ENCODE assay signal across 1 cellular context in the genomic region with DNA sequence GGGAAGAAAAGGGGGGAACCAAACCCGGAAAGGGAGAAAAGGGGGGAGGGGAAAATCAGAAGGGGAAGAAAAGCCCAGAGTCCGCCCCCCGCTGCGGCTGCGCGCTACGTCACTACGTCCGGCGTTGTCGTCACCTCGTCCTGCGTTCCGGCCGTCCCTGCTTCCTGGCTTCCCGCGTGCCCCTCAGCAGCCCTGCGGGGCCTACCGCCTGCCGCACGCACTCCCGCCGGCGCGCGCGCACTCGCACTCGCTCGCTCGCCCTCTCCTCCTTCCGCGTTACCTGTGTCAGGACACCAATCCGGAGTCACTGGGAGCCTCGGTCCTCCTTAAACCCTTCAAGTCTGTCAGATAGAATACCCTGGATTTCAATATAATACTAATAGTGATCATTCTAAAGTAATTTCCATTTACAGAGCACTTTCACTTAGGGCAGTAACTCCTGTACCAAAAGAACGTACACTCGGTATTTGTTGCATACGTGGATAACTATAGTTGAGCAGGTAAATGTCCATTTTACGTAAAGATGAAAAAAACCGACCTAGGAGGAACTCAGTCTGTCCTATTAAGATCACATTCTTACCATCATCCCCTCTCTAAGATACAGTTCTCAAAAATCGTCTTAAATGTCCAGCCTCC.
TF ChIP-seq lines count a peak whose summit lies in the region.

A gene (minus strand): TSS at position 113 of the 636 bp plus-strand sequence. CDS start 120,615 bp downstream, outside the sequence.

TF ChIP-seq in HepG2, 621 proteins besides CTCF, POLR2A, EP300 and RAD21 (continued from another document and continues in another):
- TF ChIP-seq, protein P1, sequence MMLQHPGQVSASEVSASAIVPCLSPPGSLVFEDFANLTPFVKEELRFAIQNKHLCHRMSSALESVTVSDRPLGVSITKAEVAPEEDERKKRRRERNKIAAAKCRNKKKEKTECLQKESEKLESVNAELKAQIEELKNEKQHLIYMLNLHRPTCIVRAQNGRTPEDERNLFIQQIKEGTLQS (CRISPR knock-in tag; IDR thresholded peaks at IDR 0.05) = peak; percentile 46; the same call in 1 of the 2 replicates
- TF ChIP-seq, protein P2, sequence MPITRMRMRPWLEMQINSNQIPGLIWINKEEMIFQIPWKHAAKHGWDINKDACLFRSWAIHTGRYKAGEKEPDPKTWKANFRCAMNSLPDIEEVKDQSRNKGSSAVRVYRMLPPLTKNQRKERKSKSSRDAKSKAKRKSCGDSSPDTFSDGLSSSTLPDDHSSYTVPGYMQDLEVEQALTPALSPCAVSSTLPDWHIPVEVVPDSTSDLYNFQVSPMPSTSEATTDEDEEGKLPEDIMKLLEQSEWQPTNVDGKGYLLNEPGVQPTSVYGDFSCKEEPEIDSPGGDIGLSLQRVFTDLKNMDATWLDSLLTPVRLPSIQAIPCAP (CRISPR knock-in tag; IDR thresholded peaks at IDR 0.05; ENCODE audit: low read depth) = no peak
- TF ChIP-seq ZNF225 (CRISPR knock-in tag; IDR thresholded peaks at IDR 0.05) (0 out of 2 replicates have a peak, but pooled peaks have one; percentile 56), ZNF383 (CRISPR knock-in tag; IDR thresholded peaks at IDR 0.05; ENCODE audit: borderline replicate concordance) (no peak), ZMYM3 (CRISPR knock-in tag; IDR thresholded peaks at IDR 0.05) (peak; percentile 22; the same call in 1 of the 2 replicates), ZNF678 (CRISPR knock-in tag; IDR thresholded peaks at IDR 0.05) (no peak), TAF15 (IDR thresholded peaks at IDR 0.05; ENCODE audit: low read depth, low read length, poor library complexity, severe bottlenecking) (no peak), KDM2A (CRISPR knock-in tag; IDR thresholded peaks at IDR 0.05; ENCODE audit: borderline replicate concordance, low read depth) (peak; percentile 90), MIER2 (CRISPR knock-in tag; IDR thresholded peaks at IDR 0.05) (no peak; the same call in 1 of the 2 replicates), ZFYVE20 (CRISPR knock-in tag; IDR thresholded peaks at IDR 0.05; ENCODE audit: borderline replicate concordance, low read depth) (peak; percentile 52; the same call in 1 of the 2 replicates), EHMT2 (IDR thresholded peaks at IDR 0.05; ENCODE audit: borderline replicate concordance, low read depth, low read length) (no peak), RFX3 (CRISPR knock-in tag; IDR thresholded peaks at IDR 0.05) (no peak), ZNF83 (CRISPR knock-in tag; IDR thresholded peaks at IDR 0.05; ENCODE audit: borderline replicate concordance) (peak; percentile 86; the same call in 1 of the 2 replicates), TAF1 (CRISPR knock-in tag; IDR thresholded peaks at IDR 0.05) (peak; percentile 78; the same call in 1 of the 2 replicates)
- TF ChIP-seq, protein P3, sequence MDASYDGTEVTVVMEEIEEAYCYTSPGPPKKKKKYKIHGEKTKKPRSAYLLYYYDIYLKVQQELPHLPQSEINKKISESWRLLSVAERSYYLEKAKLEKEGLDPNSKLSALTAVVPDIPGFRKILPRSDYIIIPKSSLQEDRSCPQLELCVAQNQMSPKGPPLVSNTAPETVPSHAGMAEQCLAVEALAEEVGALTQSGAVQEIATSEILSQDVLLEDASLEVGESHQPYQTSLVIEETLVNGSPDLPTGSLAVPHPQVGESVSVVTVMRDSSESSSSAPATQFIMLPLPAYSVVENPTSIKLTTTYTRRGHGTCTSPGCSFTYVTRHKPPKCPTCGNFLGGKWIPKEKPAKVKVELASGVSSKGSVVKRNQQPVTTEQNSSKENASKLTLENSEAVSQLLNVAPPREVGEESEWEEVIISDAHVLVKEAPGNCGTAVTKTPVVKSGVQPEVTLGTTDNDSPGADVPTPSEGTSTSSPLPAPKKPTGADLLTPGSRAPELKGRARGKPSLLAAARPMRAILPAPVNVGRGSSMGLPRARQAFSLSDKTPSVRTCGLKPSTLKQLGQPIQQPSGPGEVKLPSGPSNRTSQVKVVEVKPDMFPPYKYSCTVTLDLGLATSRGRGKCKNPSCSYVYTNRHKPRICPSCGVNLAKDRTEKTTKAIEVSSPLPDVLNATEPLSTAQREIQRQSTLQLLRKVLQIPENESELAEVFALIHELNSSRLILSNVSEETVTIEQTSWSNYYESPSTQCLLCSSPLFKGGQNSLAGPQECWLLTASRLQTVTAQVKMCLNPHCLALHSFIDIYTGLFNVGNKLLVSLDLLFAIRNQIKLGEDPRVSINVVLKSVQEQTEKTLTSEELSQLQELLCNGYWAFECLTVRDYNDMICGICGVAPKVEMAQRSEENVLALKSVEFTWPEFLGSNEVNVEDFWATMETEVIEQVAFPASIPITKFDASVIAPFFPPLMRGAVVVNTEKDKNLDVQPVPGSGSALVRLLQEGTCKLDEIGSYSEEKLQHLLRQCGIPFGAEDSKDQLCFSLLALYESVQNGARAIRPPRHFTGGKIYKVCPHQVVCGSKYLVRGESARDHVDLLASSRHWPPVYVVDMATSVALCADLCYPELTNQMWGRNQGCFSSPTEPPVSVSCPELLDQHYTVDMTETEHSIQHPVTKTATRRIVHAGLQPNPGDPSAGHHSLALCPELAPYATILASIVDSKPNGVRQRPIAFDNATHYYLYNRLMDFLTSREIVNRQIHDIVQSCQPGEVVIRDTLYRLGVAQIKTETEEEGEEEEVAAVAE (CRISPR knock-in tag; IDR thresholded peaks at IDR 0.05; ENCODE audit: borderline replicate concordance) = no peak; the same call in 1 of the 2 replicates
- TF ChIP-seq, protein P4, sequence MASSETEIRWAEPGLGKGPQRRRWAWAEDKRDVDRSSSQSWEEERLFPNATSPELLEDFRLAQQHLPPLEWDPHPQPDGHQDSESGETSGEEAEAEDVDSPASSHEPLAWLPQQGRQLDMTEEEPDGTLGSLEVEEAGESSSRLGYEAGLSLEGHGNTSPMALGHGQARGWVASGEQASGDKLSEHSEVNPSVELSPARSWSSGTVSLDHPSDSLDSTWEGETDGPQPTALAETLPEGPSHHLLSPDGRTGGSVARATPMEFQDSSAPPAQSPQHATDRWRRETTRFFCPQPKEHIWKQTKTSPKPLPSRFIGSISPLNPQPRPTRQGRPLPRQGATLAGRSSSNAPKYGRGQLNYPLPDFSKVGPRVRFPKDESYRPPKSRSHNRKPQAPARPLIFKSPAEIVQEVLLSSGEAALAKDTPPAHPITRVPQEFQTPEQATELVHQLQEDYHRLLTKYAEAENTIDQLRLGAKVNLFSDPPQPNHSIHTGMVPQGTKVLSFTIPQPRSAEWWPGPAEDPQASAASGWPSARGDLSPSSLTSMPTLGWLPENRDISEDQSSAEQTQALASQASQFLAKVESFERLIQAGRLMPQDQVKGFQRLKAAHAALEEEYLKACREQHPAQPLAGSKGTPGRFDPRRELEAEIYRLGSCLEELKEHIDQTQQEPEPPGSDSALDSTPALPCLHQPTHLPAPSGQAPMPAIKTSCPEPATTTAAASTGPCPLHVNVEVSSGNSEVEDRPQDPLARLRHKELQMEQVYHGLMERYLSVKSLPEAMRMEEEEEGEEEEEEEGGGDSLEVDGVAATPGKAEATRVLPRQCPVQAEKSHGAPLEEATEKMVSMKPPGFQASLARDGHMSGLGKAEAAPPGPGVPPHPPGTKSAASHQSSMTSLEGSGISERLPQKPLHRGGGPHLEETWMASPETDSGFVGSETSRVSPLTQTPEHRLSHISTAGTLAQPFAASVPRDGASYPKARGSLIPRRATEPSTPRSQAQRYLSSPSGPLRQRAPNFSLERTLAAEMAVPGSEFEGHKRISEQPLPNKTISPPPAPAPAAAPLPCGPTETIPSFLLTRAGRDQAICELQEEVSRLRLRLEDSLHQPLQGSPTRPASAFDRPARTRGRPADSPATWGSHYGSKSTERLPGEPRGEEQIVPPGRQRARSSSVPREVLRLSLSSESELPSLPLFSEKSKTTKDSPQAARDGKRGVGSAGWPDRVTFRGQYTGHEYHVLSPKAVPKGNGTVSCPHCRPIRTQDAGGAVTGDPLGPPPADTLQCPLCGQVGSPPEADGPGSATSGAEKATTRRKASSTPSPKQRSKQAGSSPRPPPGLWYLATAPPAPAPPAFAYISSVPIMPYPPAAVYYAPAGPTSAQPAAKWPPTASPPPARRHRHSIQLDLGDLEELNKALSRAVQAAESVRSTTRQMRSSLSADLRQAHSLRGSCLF (CRISPR knock-in tag; IDR thresholded peaks at IDR 0.05; ENCODE audit: borderline replicate concordance) = no peak
- TF ChIP-seq, protein P5, sequence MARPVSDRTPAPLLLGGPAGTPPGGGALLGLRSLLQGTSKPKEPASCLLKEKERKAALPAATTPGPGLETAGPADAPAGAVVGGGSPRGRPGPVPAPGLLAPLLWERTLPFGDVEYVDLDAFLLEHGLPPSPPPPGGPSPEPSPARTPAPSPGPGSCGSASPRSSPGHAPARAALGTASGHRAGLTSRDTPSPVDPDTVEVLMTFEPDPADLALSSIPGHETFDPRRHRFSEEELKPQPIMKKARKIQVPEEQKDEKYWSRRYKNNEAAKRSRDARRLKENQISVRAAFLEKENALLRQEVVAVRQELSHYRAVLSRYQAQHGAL (CRISPR knock-in tag; IDR thresholded peaks at IDR 0.05; ENCODE audit: not compliant biosample characterization) = no peak
- TF ChIP-seq, protein P6, sequence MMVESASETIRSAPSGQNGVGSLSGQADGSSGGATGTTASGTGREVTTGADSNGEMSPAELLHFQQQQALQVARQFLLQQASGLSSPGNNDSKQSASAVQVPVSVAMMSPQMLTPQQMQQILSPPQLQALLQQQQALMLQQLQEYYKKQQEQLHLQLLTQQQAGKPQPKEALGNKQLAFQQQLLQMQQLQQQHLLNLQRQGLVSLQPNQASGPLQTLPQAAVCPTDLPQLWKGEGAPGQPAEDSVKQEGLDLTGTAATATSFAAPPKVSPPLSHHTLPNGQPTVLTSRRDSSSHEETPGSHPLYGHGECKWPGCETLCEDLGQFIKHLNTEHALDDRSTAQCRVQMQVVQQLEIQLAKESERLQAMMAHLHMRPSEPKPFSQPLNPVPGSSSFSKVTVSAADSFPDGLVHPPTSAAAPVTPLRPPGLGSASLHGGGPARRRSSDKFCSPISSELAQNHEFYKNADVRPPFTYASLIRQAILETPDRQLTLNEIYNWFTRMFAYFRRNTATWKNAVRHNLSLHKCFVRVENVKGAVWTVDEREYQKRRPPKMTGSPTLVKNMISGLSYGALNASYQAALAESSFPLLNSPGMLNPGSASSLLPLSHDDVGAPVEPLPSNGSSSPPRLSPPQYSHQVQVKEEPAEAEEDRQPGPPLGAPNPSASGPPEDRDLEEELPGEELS (CRISPR knock-in tag; IDR thresholded peaks at IDR 0.05) = peak; percentile 55; the same call in 1 of the 2 replicates
- TF ChIP-seq, protein P7, sequence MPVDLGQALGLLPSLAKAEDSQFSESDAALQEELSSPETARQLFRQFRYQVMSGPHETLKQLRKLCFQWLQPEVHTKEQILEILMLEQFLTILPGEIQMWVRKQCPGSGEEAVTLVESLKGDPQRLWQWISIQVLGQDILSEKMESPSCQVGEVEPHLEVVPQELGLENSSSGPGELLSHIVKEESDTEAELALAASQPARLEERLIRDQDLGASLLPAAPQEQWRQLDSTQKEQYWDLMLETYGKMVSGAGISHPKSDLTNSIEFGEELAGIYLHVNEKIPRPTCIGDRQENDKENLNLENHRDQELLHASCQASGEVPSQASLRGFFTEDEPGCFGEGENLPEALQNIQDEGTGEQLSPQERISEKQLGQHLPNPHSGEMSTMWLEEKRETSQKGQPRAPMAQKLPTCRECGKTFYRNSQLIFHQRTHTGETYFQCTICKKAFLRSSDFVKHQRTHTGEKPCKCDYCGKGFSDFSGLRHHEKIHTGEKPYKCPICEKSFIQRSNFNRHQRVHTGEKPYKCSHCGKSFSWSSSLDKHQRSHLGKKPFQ (CRISPR knock-in tag; IDR thresholded peaks at IDR 0.05; ENCODE audit: insufficient replicate concordance) = no peak
- TF ChIP-seq, protein P8, sequence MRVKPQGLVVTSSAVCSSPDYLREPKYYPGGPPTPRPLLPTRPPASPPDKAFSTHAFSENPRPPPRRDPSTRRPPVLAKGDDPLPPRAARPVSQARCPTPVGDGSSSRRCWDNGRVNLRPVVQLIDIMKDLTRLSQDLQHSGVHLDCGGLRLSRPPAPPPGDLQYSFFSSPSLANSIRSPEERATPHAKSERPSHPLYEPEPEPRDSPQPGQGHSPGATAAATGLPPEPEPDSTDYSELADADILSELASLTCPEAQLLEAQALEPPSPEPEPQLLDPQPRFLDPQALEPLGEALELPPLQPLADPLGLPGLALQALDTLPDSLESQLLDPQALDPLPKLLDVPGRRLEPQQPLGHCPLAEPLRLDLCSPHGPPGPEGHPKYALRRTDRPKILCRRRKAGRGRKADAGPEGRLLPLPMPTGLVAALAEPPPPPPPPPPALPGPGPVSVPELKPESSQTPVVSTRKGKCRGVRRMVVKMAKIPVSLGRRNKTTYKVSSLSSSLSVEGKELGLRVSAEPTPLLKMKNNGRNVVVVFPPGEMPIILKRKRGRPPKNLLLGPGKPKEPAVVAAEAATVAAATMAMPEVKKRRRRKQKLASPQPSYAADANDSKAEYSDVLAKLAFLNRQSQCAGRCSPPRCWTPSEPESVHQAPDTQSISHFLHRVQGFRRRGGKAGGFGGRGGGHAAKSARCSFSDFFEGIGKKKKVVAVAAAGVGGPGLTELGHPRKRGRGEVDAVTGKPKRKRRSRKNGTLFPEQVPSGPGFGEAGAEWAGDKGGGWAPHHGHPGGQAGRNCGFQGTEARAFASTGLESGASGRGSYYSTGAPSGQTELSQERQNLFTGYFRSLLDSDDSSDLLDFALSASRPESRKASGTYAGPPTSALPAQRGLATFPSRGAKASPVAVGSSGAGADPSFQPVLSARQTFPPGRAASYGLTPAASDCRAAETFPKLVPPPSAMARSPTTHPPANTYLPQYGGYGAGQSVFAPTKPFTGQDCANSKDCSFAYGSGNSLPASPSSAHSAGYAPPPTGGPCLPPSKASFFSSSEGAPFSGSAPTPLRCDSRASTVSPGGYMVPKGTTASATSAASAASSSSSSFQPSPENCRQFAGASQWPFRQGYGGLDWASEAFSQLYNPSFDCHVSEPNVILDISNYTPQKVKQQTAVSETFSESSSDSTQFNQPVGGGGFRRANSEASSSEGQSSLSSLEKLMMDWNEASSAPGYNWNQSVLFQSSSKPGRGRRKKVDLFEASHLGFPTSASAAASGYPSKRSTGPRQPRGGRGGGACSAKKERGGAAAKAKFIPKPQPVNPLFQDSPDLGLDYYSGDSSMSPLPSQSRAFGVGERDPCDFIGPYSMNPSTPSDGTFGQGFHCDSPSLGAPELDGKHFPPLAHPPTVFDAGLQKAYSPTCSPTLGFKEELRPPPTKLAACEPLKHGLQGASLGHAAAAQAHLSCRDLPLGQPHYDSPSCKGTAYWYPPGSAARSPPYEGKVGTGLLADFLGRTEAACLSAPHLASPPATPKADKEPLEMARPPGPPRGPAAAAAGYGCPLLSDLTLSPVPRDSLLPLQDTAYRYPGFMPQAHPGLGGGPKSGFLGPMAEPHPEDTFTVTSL (CRISPR knock-in tag; IDR thresholded peaks at IDR 0.05; ENCODE audit: borderline replicate concordance) = peak; percentile 75
- TF ChIP-seq, protein P9, sequence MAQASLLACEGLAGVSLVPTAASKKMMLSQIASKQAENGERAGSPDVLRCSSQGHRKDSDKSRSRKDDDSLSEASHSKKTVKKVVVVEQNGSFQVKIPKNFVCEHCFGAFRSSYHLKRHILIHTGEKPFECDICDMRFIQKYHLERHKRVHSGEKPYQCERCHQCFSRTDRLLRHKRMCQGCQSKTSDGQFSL (CRISPR knock-in tag; IDR thresholded peaks at IDR 0.05) = 0 out of 2 replicates have a peak, but pooled peaks have one; percentile 26
